In genomic region chr20:57591289-57592229, GRCh38 we compare ENCODE assay signal across 1 cellular context.
TF ChIP-seq lines count a peak whose summit lies in the region.

No MANE protein-coding gene starts in this region.

TF ChIP-seq in liver, 16 proteins besides CTCF, POLR2A, EP300 and RAD21 (continued from another document):
- no peak for TF ChIP-seq REST (IDR thresholded peaks at IDR 0.05)
- TF ChIP-seq TAF1 (conservative IDR thresholded peaks at IDR 0.05), result no peak
